ENCODE assay signal across 24 cellular contexts in genomic region chr12:29389295-29389919, GRCh38. TPM values are rescaled to one million over a fixed set of nuclear protein-coding genes. Genes with fewer than 3 reads are reported as not detected.
DNase-seq lines count a peak whose midpoint lies in the region; ATAC-seq lines count a peak whose summit lies in the region.
"Had no signal": no experiment of that assay in that cellular context is flagged by ENCODE, and none has a peak within 500 bp of the region (broad histone marks: within the 10 kb centered on the region; RNA-seq: fewer than 3 reads in every experiment).

No MANE protein-coding gene starts in this region.

- no peaks in the 10 kb centered on the region for H3K27me3 ChIP-seq in H7 (ENCODE audit: control insufficient read depth, insufficient read depth, low read length)
- no peaks in the 10 kb centered on the region for H3K27me3 ChIP-seq in skeletal muscle tissue (ENCODE audit: control insufficient read depth in 3 of 3, insufficient read depth in 3 of 3, low read length in 3 of 3)
- H3K27me3 ChIP-seq: colonic mucosa, foreskin keratinocyte, SJCRH30 had no signal

- H3K36me3 ChIP-seq in H7 (replicated peaks; ENCODE audit: control insufficient read depth, insufficient read depth, low read length) (no peaks in the 10 kb centered on the region), skeletal muscle tissue (ENCODE audit: control insufficient read depth in 3 of 3, insufficient read depth in 3 of 3, low read length in 3 of 3) (no peaks in the 10 kb centered on the region)
- H3K36me3 ChIP-seq: colonic mucosa, SJCRH30, thoracic aorta had no signal

- H3K4me3 Mint-ChIP-seq in activated naive CD4-positive, alpha-beta T cell treated with anti-CD3 and anti-CD28 coated beads, Interleukin-2, amount 10 ng/mL, durations not matched to agents 7 days and 5 days = no peak overlapping the region
- H3K4me3 Mint-ChIP-seq: activated B cell treated with CpG ODN at 0.5 μM for 24 hours, brain, nephron progenitor cell had no signal

- H3K27ac Mint-ChIP-seq in activated naive CD4-positive, alpha-beta T cell treated with anti-CD3 and anti-CD28 coated beads, Interleukin-2, amount 10 ng/mL, durations not matched to agents 7 days and 5 days = peak overlapping the region; percentile 82
- H3K27ac Mint-ChIP-seq: activated B cell treated with CpG ODN at 0.5 μM for 24 hours, brain, nephron progenitor cell had no signal

- ATAC-seq in HG03095 (IDR thresholded peaks at IDR 0.05; ENCODE audit: unreplicated experiment) = no peak
- ATAC-seq: foreskin keratinocyte, K562 had no signal

- CTCF ChIA-PET in activated naive CD4-positive, alpha-beta T cell treated with anti-CD3 and anti-CD28 coated beads, Interleukin-2, amount 10 ng/mL, durations not matched to agents 7 days and 5 days (lab: Charles Lee) = no interaction called here

- no peak overlapping the region for H3K9ac ChIP-seq in skeletal muscle tissue (ENCODE audit: low read depth in 1 of 3, low read length in 3 of 3)

- peak overlapping the region; percentile 40 for H3K27ac ChIP-seq in skeletal muscle tissue (ENCODE audit: low read depth, low read length)
- H3K27ac ChIP-seq: colonic mucosa, foreskin keratinocyte, SJCRH30, thoracic aorta had no signal

- peaks cover 16% of the 10 kb centered on the region for H3K4me1 Mint-ChIP-seq in activated naive CD4-positive, alpha-beta T cell treated with anti-CD3 and anti-CD28 coated beads, Interleukin-2, amount 10 ng/mL, durations not matched to agents 7 days and 5 days
- H3K4me1 Mint-ChIP-seq: activated B cell treated with CpG ODN at 0.5 μM for 24 hours, brain, nephron progenitor cell had no signal

- H3K4me3 ChIP-seq in H7 (ENCODE audit: insufficient read depth, low read depth, low read length) = no peak overlapping the region
- no peak overlapping the region for H3K4me3 ChIP-seq in skeletal muscle tissue (ENCODE audit: low read length in 3 of 3)
- H3K4me3 ChIP-seq: colonic mucosa, K562, SJCRH30, thoracic aorta had no signal

- H3K4me1 ChIP-seq in skeletal muscle tissue (ENCODE audit: control insufficient read depth in 3 of 3, insufficient read depth in 3 of 3, low read length in 3 of 3) = no peaks in the 10 kb centered on the region
- H3K4me1 ChIP-seq: colonic mucosa, foreskin keratinocyte, SJCRH30 had no signal

- H3K9me3 ChIP-seq in skeletal muscle tissue (ENCODE audit: control insufficient read depth in 3 of 3, low read length in 3 of 3) = no peaks in the 10 kb centered on the region
- H3K9me3 ChIP-seq: colonic mucosa, SJCRH30, thoracic aorta had no signal

- peaks cover 9% of the 10 kb centered on the region for H3K36me3 Mint-ChIP-seq in activated naive CD4-positive, alpha-beta T cell treated with anti-CD3 and anti-CD28 coated beads, Interleukin-2, amount 10 ng/mL, durations not matched to agents 7 days and 5 days
- H3K36me3 Mint-ChIP-seq: brain had no signal

- peaks cover 6% of the 10 kb centered on the region for H3K9me3 Mint-ChIP-seq in activated naive CD4-positive, alpha-beta T cell treated with anti-CD3 and anti-CD28 coated beads, Interleukin-2, amount 10 ng/mL, durations not matched to agents 7 days and 5 days
- H3K9me3 Mint-ChIP-seq: activated B cell treated with CpG ODN at 0.5 μM for 24 hours, brain had no signal

- H3K27me3 Mint-ChIP-seq in activated naive CD4-positive, alpha-beta T cell treated with anti-CD3 and anti-CD28 coated beads, Interleukin-2, amount 10 ng/mL, durations not matched to agents 7 days and 5 days = no peaks in the 10 kb centered on the region
- H3K27me3 Mint-ChIP-seq: activated B cell treated with CpG ODN at 0.5 μM for 24 hours, brain had no signal

- no peak for DNase-seq in activated naive CD4-positive, alpha-beta T cell treated with anti-CD3 and anti-CD28 coated beads, Interleukin-2, amount 10 ng/mL, durations not matched to agents 7 days and 5 days
- DNase-seq in activated naive CD4-positive, alpha-beta T cell treated with Interleukin-2 at 50 U/mL for 16 hours = no peak
- peak; percentile 23 for DNase-seq in H7
- DNase-seq in dermis blood vessel endothelial cell = peak; percentile 31
- DNase-seq in HUDEP-2 (lab: John Stamatoyannopoulos, UW; ENCODE audit: unreplicated experiment in 76 of 76) = no peak
- DNase-seq in stimulated activated CD4-positive, alpha-beta T cell treated with anti-CD3 and anti-CD28 coated beads, Interleukin-2, amount 100 ng/mL, for 48 hours = no peak
- DNase-seq: ACHN; activated B cell treated with CpG ODN at 0.5 μM for 24 hours; activated CD8-positive, alpha-beta memory T cell treated with anti-CD3 and anti-CD28 coated beads, Interleukin-2, amount 50 U/mL, for 4 hours; colonic mucosa; DMS79; foreskin keratinocyte; mesendoderm; MV-4-11; NCI-H187 treated with DMSO at 0.1 percent for 48 hours; NCI-H345; nephron progenitor cell; SJCRH30; stimulated activated CD4-positive, alpha-beta T cell treated with anti-CD3 and anti-CD28 coated beads, Interleukin-12 subunit alpha, Interleukin-12 subunit beta, amount 100 ng/mL, for 4 hours had no signal

RNA-seq across cellular contexts. Expression of gene ERGIC2, which starts 8.4 kb away (rescaled TPM):
- 70.8 and 71.3 TPM in 2 replicates for total RNA-seq in H7 (2014; rRNA removed; shearing (Covaris generic))
- total RNA-seq in dermis blood vessel endothelial cell = 48.5 and 58.4 TPM in 2 replicates
- total RNA-seq in skeletal muscle tissue = 19.8 TPM

Comparison
In these comparisons a context has a peak if more than half of its experiments do, and no peak if none do; other contexts are left out.
1. DNase-seq: peak in H7 (single experiment) and dermis blood vessel endothelial cell (single experiment); none in activated naive CD4-positive, alpha-beta T cell treated with anti-CD3 and anti-CD28 coated beads, Interleukin-2, amount 10 ng/mL, durations not matched to agents 7 days and 5 days (single experiment), activated naive CD4-positive, alpha-beta T cell treated with Interleukin-2 at 50 U/mL for 16 hours (single experiment), HUDEP-2 (0 of 76) and stimulated activated CD4-positive, alpha-beta T cell treated with anti-CD3 and anti-CD28 coated beads, Interleukin-2, amount 100 ng/mL, for 48 hours (0 of 2).